ENCODE assay signal across 8 cellular contexts in the genomic region with DNA sequence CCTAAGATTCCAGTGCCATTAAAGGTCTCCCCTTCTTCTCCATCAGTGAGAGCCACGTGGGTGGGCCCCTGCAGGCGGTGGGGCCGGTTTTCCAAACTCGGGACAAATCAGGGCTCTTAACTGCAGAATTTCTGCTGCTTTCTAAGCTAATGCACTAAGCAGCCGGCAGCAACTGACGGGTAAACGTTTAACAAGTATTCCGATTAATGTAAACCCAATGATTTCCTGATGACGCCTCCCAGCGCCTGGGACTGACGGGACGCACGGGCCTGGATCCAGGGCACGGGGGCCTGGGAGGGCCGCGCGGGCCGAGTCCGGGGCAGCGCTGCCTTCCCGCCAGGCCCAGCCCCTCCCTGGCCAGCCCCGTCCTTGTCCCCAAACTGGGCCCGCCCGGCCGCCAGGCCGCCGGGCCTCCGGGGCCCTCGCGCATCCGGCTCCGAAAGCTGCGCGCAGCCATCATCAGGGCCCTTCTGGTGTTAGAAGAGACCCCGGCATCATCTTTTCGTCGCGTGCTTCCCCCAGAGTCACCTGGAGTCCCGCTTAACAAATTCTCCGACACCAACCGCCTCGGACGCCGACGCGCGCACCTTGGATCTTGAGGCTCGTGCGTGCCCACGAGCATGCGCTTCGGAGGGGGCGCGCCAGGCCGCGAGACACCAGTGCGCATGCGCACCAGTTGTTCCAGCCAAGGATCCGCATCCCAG. TPM values are rescaled to one million over a fixed set of nuclear protein-coding genes. Genes with fewer than 3 reads are reported as not detected.
A peak's percentile ranks its signal among the peaks of the same experiment; 100 is the strongest.
DNase-seq lines count a peak whose midpoint lies in the region; ATAC-seq and TF ChIP-seq lines count a peak whose summit lies in the region.

A gene (minus strand): TSS at position 616 of the 704 bp plus-strand sequence. CDS start 1,812 bp downstream, outside the sequence.

- H3K27me3 Mint-ChIP-seq in CD4-positive, alpha-beta T cell = no peaks in the 10 kb centered on the region

- H3K27ac ChIP-seq in CD4-positive, alpha-beta T cell (ENCODE audit: low read depth, low read length) = peak within 1 kb of the TSS; percentile 66
- H3K27ac ChIP-seq in epithelial cell of prostate = peak within 1 kb of the TSS; percentile 23

- POLR2A ChIA-PET in CD4-positive, alpha-beta T cell (lab: Charles Lee) = interaction anchor here (0.6 to 4.1 kb wide), 6 partner anchors 13 to 283 kb away, joined by 3 to 22 read pairs (median 4); a partner anchor contains a TSS

- intact Hi-C loops in CD4-positive, alpha-beta T cell (cut with DNase I, micrococcal nuclease) = no loop called here
- intact Hi-C loops in mucosa of descending colon (cut with DNase I, micrococcal nuclease) = no loop called here

- CTCF ChIA-PET in CD4-positive, alpha-beta T cell (lab: Charles Lee) = interaction anchor here (1.6 kb wide), 1 partner anchor 13 kb away, joined by 7 read pairs; a partner anchor contains a TSS

- no peaks in the 10 kb centered on the region for H3K9me3 ChIP-seq in CD4-positive, alpha-beta T cell (ENCODE audit: control insufficient read depth, low read length)
- no peaks in the 10 kb centered on the region for H3K9me3 ChIP-seq in mucosa of descending colon

- peak; percentile 80 for ATAC-seq in CD4-positive, alpha-beta T cell (ENCODE audit: poor library complexity)
- ATAC-seq in mucosa of descending colon = peak; percentile 95

- H3K4me3 Mint-ChIP-seq in CD4-positive, alpha-beta T cell = peak within 1 kb of the TSS; percentile 96

- peaks cover 14% of the 10 kb centered on the region for H3K4me1 ChIP-seq in mucosa of descending colon (ENCODE audit: low read depth)

- TF ChIP-seq CTCF in CD4-positive, alpha-beta T cell (IDR thresholded peaks at IDR 0.05) = no peak
- no peak for TF ChIP-seq CTCF in GM20000 (IDR thresholded peaks at IDR 0.05; ENCODE audit: extremely low read depth, missing control alignments)
- TF ChIP-seq CTCF in mucosa of descending colon (IDR thresholded peaks at IDR 0.05) = no peak

- no peaks in the 10 kb centered on the region for H3K27me3 ChIP-seq in CD4-positive, alpha-beta T cell (ENCODE audit: control insufficient read depth, insufficient read depth, low read length)

- peak within 1 kb of the TSS; percentile 24 for H3K4me3 ChIP-seq in mucosa of descending colon

- H3K9me3 Mint-ChIP-seq in CD4-positive, alpha-beta T cell = no peaks in the 10 kb centered on the region

- peaks cover 50% of the 10 kb centered on the region for H3K36me3 Mint-ChIP-seq in CD4-positive, alpha-beta T cell (ENCODE audit: low read depth)

- peaks cover 55% of the 10 kb centered on the region for H3K4me1 Mint-ChIP-seq in CD4-positive, alpha-beta T cell (ENCODE audit: low read depth)

- DNase-seq in CD4-positive, alpha-beta T cell = peak; percentile 64 to 79 (median 72)
- DNase-seq in GM20000 (ENCODE audit: low spot score) (peak; percentile 91), HuH-7 (ENCODE audit: low spot score) (peak; percentile 89), OCI-M1 (lab: John Stamatoyannopoulos, UW) (peak; percentile 82), activated T-cell treated with anti-CD3 and anti-CD28 coated beads for 48 hours (ENCODE audit: low read depth) (peak; percentile 74), epithelial cell of prostate (ENCODE audit: low read depth, low spot score) (no peak), mucosa of descending colon (peak; percentile 87 to 92 (median 88))
- DNase-seq in stimulated activated CD8-positive, alpha-beta memory T cell treated with anti-CD3 and anti-CD28 coated beads, Interleukin-4, amount 100 ng/mL, for 1 hour (ENCODE audit: low read depth in 2 of 2, low spot score in 1 of 2) = peak; percentile 49 to 63

- peak within 1 kb of the TSS; percentile 84 for H3K27ac Mint-ChIP-seq in CD4-positive, alpha-beta T cell

- no peaks in the 10 kb centered on the region for H3K36me3 ChIP-seq in mucosa of descending colon (ENCODE audit: low read depth)

RNA-seq across cellular contexts. Expression of the gene that starts here (rescaled TPM):
- 10 to 100 TPM; 13.2 to 14.4 TPM for total RNA-seq in CD4-positive, alpha-beta T cell
- total RNA-seq in mucosa of descending colon = 10 to 100 TPM; 22.2 to 40.8 (median 26.2) TPM
